In genomic region chr1:74266001-74266400, GRCh38 we compare ENCODE assay signal across 23 cellular contexts. TPM values are rescaled to one million over a fixed set of nuclear protein-coding genes. Genes with fewer than 3 reads are reported as not detected.
A peak's percentile ranks its signal among the peaks of the same experiment; 100 is the strongest.
DNase-seq lines count a peak whose midpoint lies in the region; ATAC-seq and TF ChIP-seq lines count a peak whose summit lies in the region.
"Had no signal": no experiment of that assay in that cellular context is flagged by ENCODE, and none has a peak within 500 bp of the region (broad histone marks: within the 10 kb centered on the region; RNA-seq: fewer than 3 reads in every experiment).

No MANE protein-coding gene starts in this region.

- ATAC-seq in GM18867 (IDR thresholded peaks at IDR 0.05; ENCODE audit: unreplicated experiment) = no peak
- no peak for ATAC-seq in heart right ventricle
- ATAC-seq: A549, GM12878 had no signal

- intact Hi-C loops in heart right ventricle (cut with DNase I) = no loop called here

- no peaks in the 10 kb centered on the region for H3K27me3 ChIP-seq in heart right ventricle
- H3K27me3 ChIP-seq: BE2C; BLaER1 treated with 17β-estradiol and CSF1 and Interleukin-3, amounts not matched to agents 10 nM and 100 nM had no signal

- no peak for TF ChIP-seq CTCF in heart right ventricle (IDR thresholded peaks at IDR 0.05)

- H3K36me3 ChIP-seq in heart right ventricle = peaks cover 0 to 12% (median 0%) of the 10 kb centered on the region in 9 donors
- H3K36me3 ChIP-seq: BE2C; BLaER1 treated with 17β-estradiol and CSF1 and Interleukin-3, amounts not matched to agents 10 nM and 100 nM; HAP-1 had no signal

- 87 to 89% methylated on average over 3 of the region's 3 CpGs for WGBS in heart right ventricle, 2 donors

- H3K27ac ChIP-seq in heart right ventricle = no peak overlapping the region
- H3K27ac ChIP-seq: A549; BLaER1 treated with 17β-estradiol and CSF1 and Interleukin-3, amounts not matched to agents 10 nM and 100 nM had no signal

- DNase-seq in RPMI7951 (ENCODE audit: low read depth) (peak; percentile 4), globus pallidus (ENCODE audit: low spot score) (peak; percentile 4), pons (ENCODE audit: low spot score) (peak; percentile 17), heart right ventricle (no peak)
- no peak for DNase-seq in activated naive CD4-positive, alpha-beta T cell (lab: John Stamatoyannopoulos, UW)
- DNase-seq: 8988T; ACHN; AML-193; BE2C; CD4-positive, alpha-beta T cell; CD8-positive, alpha-beta memory T cell; COR-L47; DMS153; DMS79; EL; GDM1; GOT3; HFFc6 had no signal

- H3K9me3 ChIP-seq in heart right ventricle = no peaks in the 10 kb centered on the region
- H3K9me3 ChIP-seq: A549; BE2C; BLaER1 treated with 17β-estradiol and CSF1 and Interleukin-3, amounts not matched to agents 10 nM and 100 nM; HAP-1 had no signal

- H3K4me3 ChIP-seq in heart right ventricle = no peak overlapping the region
- H3K4me3 ChIP-seq: A549; BLaER1 treated with 17β-estradiol and CSF1 and Interleukin-3, amounts not matched to agents 10 nM and 100 nM; GM12878; HAP-1 had no signal

- H3K4me1 ChIP-seq in heart right ventricle = peaks cover 0 to 9% (median 0%) of the 10 kb centered on the region in 9 donors
- H3K4me1 ChIP-seq: A549; BE2C; BLaER1 treated with 17β-estradiol and CSF1 and Interleukin-3, amounts not matched to agents 10 nM and 100 nM; HAP-1 had no signal

RNA-seq across cellular contexts. Expression of gene TNNI3K, which starts 30.8 kb away (rescaled TPM):
- total RNA-seq in RPMI7951 (2014; rRNA removed; shearing (Covaris generic)) = 0.12 TPM in 1 of 2 replicates, not detected in the other
- 100 to 1,000 TPM in 2 of 10 donors, 10 to 100 TPM in 8; 58.1 to 111 (median 95.6) TPM for total RNA-seq in heart right ventricle
- polyA plus RNA-seq in heart right ventricle = 100 to 1,000 TPM in 1 of 2 donors, 10 to 100 TPM in 1; 11.7 to 162 TPM
- total RNA-seq: CD8-positive, alpha-beta memory T cell; GM12878; HFFc6 had no signal

Comparison
In these comparisons a context has a peak if more than half of its experiments do, and no peak if none do; other contexts are left out.
1. DNase-seq: peak in RPMI7951 (single experiment), globus pallidus (single experiment) and pons (single experiment); none in activated naive CD4-positive, alpha-beta T cell (0 of 4) and heart right ventricle (0 of 2).
2. RNA of gene TNNI3K, which starts 30.8 kb away (total RNA-seq): 58.1 to 111 TPM in heart right ventricle; 0.12 TPM in RPMI7951; every median in the first group is over 10 times any median in the second.